Comparison of ENCODE assay signal across 21 cellular contexts in genomic region chr5:6708814-6709213, GRCh38. TPM values are rescaled to one million over a fixed set of nuclear protein-coding genes. Genes with fewer than 3 reads are reported as not detected.
A peak's percentile ranks its signal among the peaks of the same experiment; 100 is the strongest.
DNase-seq lines count a peak whose midpoint lies in the region; ATAC-seq and TF ChIP-seq lines count a peak whose summit lies in the region.
"Had no signal": no experiment of that assay in that cellular context is flagged by ENCODE, and none has a peak within 500 bp of the region (broad histone marks: within the 10 kb centered on the region; RNA-seq: fewer than 3 reads in every experiment).

No MANE protein-coding gene starts in this region.

- intact Hi-C loops in left ventricle myocardium superior (cut with micrococcal nuclease) = loop anchor here (10.0 kb wide), 1 partner anchor 74 kb away; the partner anchor contains the start of genes NSUN2 and SRD5A1
- intact Hi-C loops in left cardiac atrium (cut with DNase I) = no loop called here
- intact Hi-C loops in esophagus muscularis mucosa (cut with DNase I) = no loop called here

- no peak overlapping the region for H3K4me3 ChIP-seq in esophagus muscularis mucosa
- H3K4me3 ChIP-seq: sigmoid colon had no signal

- DNase-seq in left ventricle myocardium superior = peak; percentile 60
- no peak for DNase-seq in left cardiac atrium
- DNase-seq in NCI-H510A treated with DMSO at 0.1 percent for 48 hours (lab: John Stamatoyannopoulos, UW) = peak; percentile 47
- peak; percentile 64 for DNase-seq in esophagus muscularis mucosa (ENCODE audit: extremely low spot score)
- DNase-seq in HT-29 (ENCODE audit: low spot score) = no peak
- DNase-seq: activated CD4-positive, CD25-positive, alpha-beta regulatory T cell treated with anti-CD3 and anti-CD28 coated beads, Interleukin-2, amount 50 U/mL, for 72 hours; activated naive CD4-positive, alpha-beta T cell treated with anti-CD3 and anti-CD28 coated beads, Interleukin-2, amount 10 ng/mL, durations not matched to agents 7 days and 5 days; activated T-cell treated with anti-CD3 and anti-CD28 coated beads, Interleukin-2, amount 50 U/mL, for 48 hours; amygdala; KG1; kidney; NCI-H1694 treated with DMSO at 0.1 percent for 48 hours; NCI-H446 treated with DMSO at 0.1 percent for 48 hours; sigmoid colon; stimulated activated CD4-positive, alpha-beta T cell treated with anti-CD3 and anti-CD28 coated beads, Interleukin-15, amount 100 ng/mL, for 24 hours had no signal

- no peaks in the 10 kb centered on the region for H3K27me3 ChIP-seq in esophagus muscularis mucosa
- H3K27me3 ChIP-seq: sigmoid colon had no signal

- no peak for TF ChIP-seq CTCF in esophagus muscularis mucosa (IDR thresholded peaks at IDR 0.05)

- H3K9me3 ChIP-seq in esophagus muscularis mucosa = no peaks in the 10 kb centered on the region
- H3K9me3 ChIP-seq: sigmoid colon had no signal

- no peak overlapping the region for H3K27ac ChIP-seq in esophagus muscularis mucosa (replicated peaks in 1 of 4)
- H3K27ac ChIP-seq: parathyroid adenoma, RWPE1, sigmoid colon had no signal

- ATAC-seq in left ventricle myocardium superior = no peak
- ATAC-seq in left cardiac atrium = no peak
- no peak for ATAC-seq in HG03175 (IDR thresholded peaks at IDR 0.05; ENCODE audit: unreplicated experiment)
- ATAC-seq in HG03108 (IDR thresholded peaks at IDR 0.05; ENCODE audit: unreplicated experiment) = no peak
- ATAC-seq: HCT116; natural killer cell treated with Interleukin-12 subunit alpha and Interleukin-12 subunit beta and Interleukin-15 and Interleukin-18, amount 100 ng/mL, for 72 hours had no signal

- TF ChIP-seq EP300 in esophagus muscularis mucosa (IDR thresholded peaks at IDR 0.05) = no peak

- H3K36me3 ChIP-seq in esophagus muscularis mucosa = no peaks in the 10 kb centered on the region
- H3K36me3 ChIP-seq: sigmoid colon had no signal

- no peak for TF ChIP-seq POLR2A in esophagus muscularis mucosa (IDR thresholded peaks at IDR 0.05; ENCODE audit: low read depth)

- 70% methylated on average over 1 of the region's 1 CpG for WGBS in esophagus muscularis mucosa

- H3K4me1 ChIP-seq in esophagus muscularis mucosa = peaks cover 12 to 36% (median 34%) of the 10 kb centered on the region in 4 donors
- H3K4me1 ChIP-seq: parathyroid adenoma had no signal

RNA-seq across cellular contexts. Expression of gene TENT4A, which starts 4.4 kb away (rescaled TPM):
- total RNA-seq in left ventricle myocardium superior (10.7 TPM), left cardiac atrium (10 to 100 TPM; 12.1 to 14.8 TPM), esophagus muscularis mucosa (10 to 100 TPM; 17.0 to 21.9 (median 20.1) TPM)
- total RNA-seq in HT-29 (2014; rRNA removed; shearing (Covaris generic)) = 31.6 and 36.5 TPM in 2 replicates

Comparison
In these comparisons a context has a peak if more than half of its experiments do, and no peak if none do; other contexts are left out.
1. DNase-seq: peak in left ventricle myocardium superior (single experiment), NCI-H510A treated with DMSO at 0.1 percent for 48 hours (single experiment) and esophagus muscularis mucosa (single experiment); none in left cardiac atrium (single experiment) and HT-29 (single experiment).